20 cellular contexts compared by ENCODE assay signal in genomic region chr5:173523388-173523787, GRCh38.
DNase-seq lines count a peak whose midpoint lies in the region; ATAC-seq and TF ChIP-seq lines count a peak whose summit lies in the region.
"Had no signal": no experiment of that assay in that cellular context is flagged by ENCODE, and none has a peak within 500 bp of the region (broad histone marks: within the 10 kb centered on the region; RNA-seq: fewer than 3 reads in every experiment).

No MANE protein-coding gene starts in this region.

- H3K4ac ChIP-seq in IMR-90 (ENCODE audit: low read depth, low read length), result no peak overlapping the region

- POLR2A ChIA-PET in IMR-90 (lab: Charles Lee; ENCODE audit: unreplicated experiment), result no interaction called here

- TF ChIP-seq POLR2A in heart left ventricle (IDR thresholded peaks at IDR 0.05) (no peak), IMR-90 (IDR thresholded peaks at IDR 0.05; ENCODE audit: low read depth, low read length) (no peak), esophagus muscularis mucosa (IDR thresholded peaks at IDR 0.05; ENCODE audit: low read depth) (no peak)

- H3K4me3 ChIP-seq in left ventricle myocardium inferior (no peak overlapping the region), heart left ventricle (no peak overlapping the region), BE2C (ENCODE audit: low read depth, low read length) (no peak overlapping the region), IMR-90 (ENCODE audit: insufficient read depth, low read depth, low read length) (no peak overlapping the region), esophagus muscularis mucosa (no peak overlapping the region)
- H3K4me3 ChIP-seq: A549 had no signal

- H3K79me1 ChIP-seq in IMR-90 (ENCODE audit: low read depth in 1 of 2, low read length in 2 of 2), result no peaks in the 10 kb centered on the region

- H3K23ac ChIP-seq in IMR-90 (ENCODE audit: low read depth, low read length), result no peak overlapping the region

- H4K91ac ChIP-seq in IMR-90 (ENCODE audit: insufficient read depth, low read depth, low read length), result no peak overlapping the region

- no peak overlapping the region for H3K18ac ChIP-seq in IMR-90 (ENCODE audit: low read depth, low read length)

- no peak overlapping the region for H3K4me2 ChIP-seq in IMR-90 (ENCODE audit: low read depth, low read length)
- H3K4me2 ChIP-seq: A549 had no signal

- H2AK9ac ChIP-seq in IMR-90 (replicated peaks; ENCODE audit: low read depth, low read length, poor library complexity), result no peak overlapping the region

- 34 to 57% (median 50%) methylated on average over 2 of the region's 2 CpGs for WGBS in heart left ventricle, 4 donors
- WGBS in IMR-90 (ENCODE audit: extremely low coverage in 2 of 2, insufficient read length in 1 of 2), 2 experiments, result no CpG with 5 or more reads among the region's 2 CpGs
- 71% methylated on average over 2 of the region's 2 CpGs for WGBS in esophagus muscularis mucosa

- H4K8ac ChIP-seq in IMR-90 (ENCODE audit: low read depth in 2 of 2, low read length in 2 of 2), result no peak overlapping the region

- ATAC-seq in heart left ventricle, result no peak
- ATAC-seq in IMR-90 (ENCODE audit: low read depth), result no peak
- no peak for ATAC-seq in HG03354 (IDR thresholded peaks at IDR 0.05; ENCODE audit: poor library complexity, severe bottlenecking, unreplicated experiment)
- ATAC-seq: A549, HCT116 had no signal

- H3K36me3 ChIP-seq in left ventricle myocardium inferior (no peaks in the 10 kb centered on the region), heart left ventricle (no peaks in the 10 kb centered on the region), BE2C (no peaks in the 10 kb centered on the region), IMR-90 (ENCODE audit: control insufficient read depth, insufficient read depth, low read length) (no peaks in the 10 kb centered on the region), esophagus muscularis mucosa (no peaks in the 10 kb centered on the region)

- no peak overlapping the region for H3K9ac ChIP-seq in IMR-90 (ENCODE audit: low read depth, low read length)

- TF ChIP-seq CTCF in left ventricle myocardium inferior (IDR thresholded peaks at IDR 0.05; ENCODE audit: borderline replicate concordance) (no peak), heart left ventricle (IDR thresholded peaks at IDR 0.05) (no peak), BE2C (IDR thresholded peaks at IDR 0.05; ENCODE audit: low read depth, low read length) (no peak), IMR-90 (conservative IDR thresholded peaks at IDR 0.05; ENCODE audit: low read depth, low read length) (no peak), esophagus muscularis mucosa (IDR thresholded peaks at IDR 0.05) (no peak)

- no peak overlapping the region for H2BK120ac ChIP-seq in IMR-90 (ENCODE audit: low read depth, low read length)

- CTCF ChIA-PET in IMR-90 (lab: Yijun Ruan, JAX), result no interaction called here

- in situ Hi-C loops in IMR-90 (cut with MboI; ENCODE audit: low sequenced_read_pairs), result no loop called here

- no peaks in the 10 kb centered on the region for H3K27me3 ChIP-seq in left ventricle myocardium inferior (ENCODE audit: low read depth)
- peaks cover 0 to 4% (median 0%) of the 10 kb centered on the region in 9 donors for H3K27me3 ChIP-seq in heart left ventricle
- peaks cover 14% of the 10 kb centered on the region for H3K27me3 ChIP-seq in BE2C
- H3K27me3 ChIP-seq in IMR-90 (ENCODE audit: control insufficient read depth, insufficient read depth, low read length), result no peaks in the 10 kb centered on the region
- H3K27me3 ChIP-seq in esophagus muscularis mucosa, result no peaks in the 10 kb centered on the region

- H2BK15ac ChIP-seq in IMR-90 (ENCODE audit: low read depth, low read length), result no peak overlapping the region

- no peak for TF ChIP-seq EP300 in esophagus muscularis mucosa (IDR thresholded peaks at IDR 0.05)

- no peaks in the 10 kb centered on the region; the same call in 1 of the 2 replicates for H3K9me1 ChIP-seq in IMR-90 (ENCODE audit: insufficient read depth, low read length)

- no TSS peak for BruUV-seq in IMR-90 (replicated peaks; lab: Mats Ljungman, UMichigan)

- TF ChIP-seq RAD21 in IMR-90 (IDR thresholded peaks at IDR 0.05; ENCODE audit: low read length), result no peak

- no peak overlapping the region for H3K56ac ChIP-seq in IMR-90 (ENCODE audit: extremely low read depth, insufficient read depth, low read length)

- no peak overlapping the region for H2AFZ ChIP-seq in IMR-90 (replicated peaks; ENCODE audit: low read length, poor library complexity)

- no peak overlapping the region for H3K14ac ChIP-seq in IMR-90 (replicated peaks; ENCODE audit: low read depth, low read length)

- 0 out of 2 replicates have a peak overlapping the region, but pooled peaks have one; percentile 18 for H2BK20ac ChIP-seq in IMR-90 (ENCODE audit: low read depth, low read length)

- H4K5ac ChIP-seq in IMR-90 (ENCODE audit: low read depth, low read length), result no peak overlapping the region

- intact Hi-C loops in left ventricle myocardium inferior (cut with micrococcal nuclease), result no loop called here
- intact Hi-C loops in heart left ventricle (cut with DNase I), result no loop called here
- intact Hi-C loops in IMR-90 (cut with micrococcal nuclease), result no loop called here
- intact Hi-C loops in esophagus muscularis mucosa (cut with DNase I), result no loop called here

- no peaks in the 10 kb centered on the region for H4K20me1 ChIP-seq in IMR-90 (ENCODE audit: insufficient read depth, low read length)

- H2AK5ac ChIP-seq in IMR-90 (ENCODE audit: low read depth, low read length), result no peak overlapping the region

- DNase-seq in left ventricle myocardium inferior (no peak), heart left ventricle (no peak), BE2C (peak; percentile 59), IMR-90 (no peak), esophagus muscularis mucosa (ENCODE audit: extremely low spot score) (peak; percentile 78), anterior cingulate cortex (lab: John Stamatoyannopoulos, UW) (no peak)
- DNase-seq: 8988T; ACHN; AML-193; C1 segment of cervical spinal cord; Calu3; CD4-positive, alpha-beta memory T cell; COR-L47; DMS79 treated with DMSO at 0.1 percent for 48 hours; GF-D8; GOT3; H9 had no signal

- H3K4me1 ChIP-seq in left ventricle myocardium inferior (peaks cover 10% of the 10 kb centered on the region), heart left ventricle (peaks cover 0 to 10% (median 0%) of the 10 kb centered on the region in 12 donors), BE2C (peaks cover 10% of the 10 kb centered on the region), IMR-90 (ENCODE audit: control insufficient read depth, insufficient read depth, low read length) (no peaks in the 10 kb centered on the region), esophagus muscularis mucosa (peaks cover 0 to 4% (median 0%) of the 10 kb centered on the region in 4 donors)
- H3K4me1 ChIP-seq: A549 had no signal

- H3K27ac ChIP-seq in left ventricle myocardium inferior (replicated peaks) (peak overlapping the region; percentile 64), heart left ventricle (no peak overlapping the region), IMR-90 (ENCODE audit: insufficient read depth, low read length) (no peak overlapping the region), esophagus muscularis mucosa (replicated peaks in 1 of 4) (no peak overlapping the region)
- H3K27ac ChIP-seq: A549 had no signal

- dilution Hi-C loops in IMR-90 (cut with HindIII; ENCODE audit: low sequenced_read_pairs, unreplicated experiment), result no loop called here

- H3K9me3 ChIP-seq in left ventricle myocardium inferior (replicated peaks) (peaks cover 25% of the 10 kb centered on the region), heart left ventricle (peaks cover 0 to 19% (median 2%) of the 10 kb centered on the region in 12 donors), BE2C (no peaks in the 10 kb centered on the region), IMR-90 (ENCODE audit: control insufficient read depth, insufficient read depth, low read length) (peaks cover 2% of the 10 kb centered on the region; the same call in 1 of the 2 replicates), esophagus muscularis mucosa (no peaks in the 10 kb centered on the region)

- no peak overlapping the region for H2BK5ac ChIP-seq in IMR-90 (ENCODE audit: low read depth, low read length, poor library complexity, severe bottlenecking)

TF ChIP-seq in IMR-90, 13 proteins besides CTCF, POLR2A, EP300 and RAD21:
- no peak for TF ChIP-seq CHD1 (IDR thresholded peaks at IDR 0.05; ENCODE audit: low read depth, low read length)
- TF ChIP-seq USF2 (IDR thresholded peaks at IDR 0.05; ENCODE audit: low read depth, low read length), result no peak
- no peak for TF ChIP-seq RCOR1 (IDR thresholded peaks at IDR 0.05; ENCODE audit: insufficient replicate concordance, low read length)
- no peak for TF ChIP-seq ELK1 (IDR thresholded peaks at IDR 0.05; ENCODE audit: borderline replicate concordance, low read depth, low read length)
- TF ChIP-seq RFX5 (IDR thresholded peaks at IDR 0.05; ENCODE audit: low read depth, low read length), result no peak
- TF ChIP-seq BHLHE40 (IDR thresholded peaks at IDR 0.05; ENCODE audit: low read depth, low read length), result no peak

Comparison
In these comparisons a context has a peak if more than half of its experiments do, and no peak if none do; other contexts are left out.
1. DNase-seq: peak in BE2C (single experiment) and esophagus muscularis mucosa (single experiment); none in left ventricle myocardium inferior (single experiment), heart left ventricle (0 of 5), IMR-90 (single experiment) and anterior cingulate cortex (0 of 58).